Comparison of ENCODE assay signal across 20 cellular contexts in the genomic region with DNA sequence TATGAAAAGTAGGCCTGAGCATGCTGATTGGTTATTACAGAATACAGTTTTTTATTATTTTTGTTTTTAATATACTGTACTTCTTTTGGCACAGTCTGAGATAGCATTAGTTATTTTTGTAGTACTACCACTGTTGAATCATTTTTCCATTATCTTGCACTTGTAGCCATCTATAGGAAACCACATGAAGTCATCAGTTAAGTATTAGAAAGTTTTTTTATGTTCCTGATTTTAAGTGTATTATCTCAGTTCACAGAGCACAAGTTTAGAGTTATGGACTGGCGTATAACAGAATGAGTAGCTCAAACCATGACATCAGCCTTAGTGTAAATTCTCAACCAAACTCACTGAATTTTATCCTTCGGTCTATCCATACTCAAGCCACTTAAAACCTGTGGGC. TPM values are rescaled to one million over a fixed set of nuclear protein-coding genes. Genes with fewer than 3 reads are reported as not detected.
DNase-seq lines count a peak whose midpoint lies in the region; ATAC-seq, FAIRE-seq and TF ChIP-seq lines count a peak whose summit lies in the region.
"Had no signal": no experiment of that assay in that cellular context is flagged by ENCODE, and none has a peak within 500 bp of the region (broad histone marks: within the 10 kb centered on the region; RNA-seq: fewer than 3 reads in every experiment).

No MANE protein-coding gene starts in this region.

- H3K9me3 ChIP-seq in smooth muscle cell (replicated peaks; ENCODE audit: low read depth) = no peaks in the 10 kb centered on the region
- H3K9me3 ChIP-seq: transverse colon had no signal

- peaks cover 47% of the 10 kb centered on the region for H3K79me2 ChIP-seq in smooth muscle cell (ENCODE audit: low read depth)

- WGBS in smooth muscle cell (ENCODE audit: low lambda C conversion rate) = 62% methylated on average over 2 of the region's 2 CpGs

- no peak overlapping the region for H3K4me2 ChIP-seq in smooth muscle cell

- peak overlapping the region; percentile 78 for H3K27ac Mint-ChIP-seq in activated naive CD4-positive, alpha-beta T cell treated with anti-CD3 and anti-CD28 coated beads, Interleukin-2, amount 50 U/mL, for 24 hours
- H3K27ac Mint-ChIP-seq: CD4-positive, CD25-positive, alpha-beta regulatory T cell; memory B cell; naive B cell; stimulated activated memory B cell treated with anti-CD40 and anti-IgM and Interleukin-4, amounts not matched to agents 10 μg/mL and 1 μg/mL and 100 μg/mL, for 72 hours had no signal

- no peaks in the 10 kb centered on the region for H3K4me1 ChIP-seq in smooth muscle cell (ENCODE audit: low read depth)
- H3K4me1 ChIP-seq: foreskin keratinocyte, transverse colon had no signal

- peak overlapping the region; percentile 30 for H3K4me3 Mint-ChIP-seq in activated naive CD4-positive, alpha-beta T cell treated with anti-CD3 and anti-CD28 coated beads, Interleukin-2, amount 50 U/mL, for 24 hours
- H3K4me3 Mint-ChIP-seq: CD4-positive, CD25-positive, alpha-beta regulatory T cell; memory B cell; naive B cell; stimulated activated memory B cell treated with anti-CD40 and anti-IgM and Interleukin-4, amounts not matched to agents 10 μg/mL and 1 μg/mL and 100 μg/mL, for 72 hours had no signal

- H3K9ac ChIP-seq in smooth muscle cell (ENCODE audit: low read depth) = peak overlapping the region; percentile 13

- H3K27ac ChIP-seq in brain microvascular endothelial cell = peak overlapping the region; percentile 30
- peak overlapping the region; percentile 67 for H3K27ac ChIP-seq in smooth muscle cell (ENCODE audit: low read depth)
- H3K27ac ChIP-seq: foreskin keratinocyte, transverse colon had no signal

- H3K36me3 ChIP-seq in brain microvascular endothelial cell (replicated peaks) (peaks cover 82% of the 10 kb centered on the region), smooth muscle cell (ENCODE audit: low read depth) (peaks cover 66% of the 10 kb centered on the region)

- in situ Hi-C loops in brain microvascular endothelial cell (cut with HindIII; ENCODE audit: low pct_ligation_motif_present, low sequenced_read_pairs) = no loop called here

- ATAC-seq in HG02981 (IDR thresholded peaks at IDR 0.05; ENCODE audit: unreplicated experiment) = no peak
- ATAC-seq: foreskin keratinocyte; right cardiac atrium; stimulated activated memory B cell treated with anti-CD40 and anti-IgM and Interleukin-4, amounts not matched to agents 10 μg/mL and 1 μg/mL and 100 μg/mL, for 72 hours had no signal

- no peaks in the 10 kb centered on the region for H3F3A ChIP-seq in smooth muscle cell (ENCODE audit: low read depth)

- peaks cover 44% of the 10 kb centered on the region for H3K36me3 Mint-ChIP-seq in activated naive CD4-positive, alpha-beta T cell treated with anti-CD3 and anti-CD28 coated beads, Interleukin-2, amount 50 U/mL, for 24 hours

- H2AFZ ChIP-seq in smooth muscle cell (ENCODE audit: low read depth) = no peak overlapping the region

- DNase-seq in activated naive CD4-positive, alpha-beta T cell treated with anti-CD3 and anti-CD28 coated beads, Interleukin-2, amount 50 U/mL, for 16 hours = no peak
- DNase-seq in RCC 7860 (ENCODE audit: low spot score) (peak; percentile 14), brain microvascular endothelial cell (peak; percentile 9), smooth muscle cell (lab: John Stamatoyannopoulos, UW; ENCODE audit: unreplicated experiment) (no peak), DMS53 treated with DMSO at 0.1 percent for 48 hours (lab: John Stamatoyannopoulos, UW; ENCODE audit: unreplicated experiment) (no peak), hypothalamus (lab: John Stamatoyannopoulos, UW) (no peak)
- DNase-seq: activated CD4-positive, alpha-beta T cell treated with anti-CD3 and anti-CD28 coated beads, Interleukin-2, amount 50 U/mL, for 48 hours; activated gamma-delta T cell; CD4-positive, CD25-positive, alpha-beta regulatory T cell; foreskin keratinocyte; KBM-7; naive B cell; NCI-H187; NCI-H226; right cardiac atrium; transverse colon had no signal

- H4K20me1 ChIP-seq in smooth muscle cell (ENCODE audit: low read depth) = peaks cover 86% of the 10 kb centered on the region

- no peak for FAIRE-seq in RCC 7860 (lab: Jason Lieb, UNC)

- peaks cover 46% of the 10 kb centered on the region for H3K4me1 Mint-ChIP-seq in activated naive CD4-positive, alpha-beta T cell treated with anti-CD3 and anti-CD28 coated beads, Interleukin-2, amount 50 U/mL, for 24 hours
- H3K4me1 Mint-ChIP-seq: memory B cell; naive B cell; stimulated activated memory B cell treated with anti-CD40 and anti-IgM and Interleukin-4, amounts not matched to agents 10 μg/mL and 1 μg/mL and 100 μg/mL, for 72 hours had no signal

- H3K4me3 ChIP-seq in brain microvascular endothelial cell (ENCODE audit: low read depth, low read length) (no peak overlapping the region), smooth muscle cell (no peak overlapping the region)
- H3K4me3 ChIP-seq: transverse colon had no signal

- H3K27me3 ChIP-seq in brain microvascular endothelial cell (replicated peaks) = no peaks in the 10 kb centered on the region
- H3K27me3 ChIP-seq in smooth muscle cell (ENCODE audit: low read depth) = no peaks in the 10 kb centered on the region
- H3K27me3 ChIP-seq: foreskin keratinocyte, transverse colon had no signal

- no peaks in the 10 kb centered on the region for H3K9me3 Mint-ChIP-seq in activated naive CD4-positive, alpha-beta T cell treated with anti-CD3 and anti-CD28 coated beads, Interleukin-2, amount 50 U/mL, for 24 hours
- H3K9me3 Mint-ChIP-seq: CD4-positive, CD25-positive, alpha-beta regulatory T cell; memory B cell; naive B cell; stimulated activated memory B cell treated with anti-CD40 and anti-IgM and Interleukin-4, amounts not matched to agents 10 μg/mL and 1 μg/mL and 100 μg/mL, for 72 hours had no signal

- TF ChIP-seq CTCF in brain microvascular endothelial cell (IDR thresholded peaks at IDR 0.05; ENCODE audit: low read depth, low read length, missing control alignments) = no peak
- TF ChIP-seq CTCF in smooth muscle cell (IDR thresholded peaks at IDR 0.05; ENCODE audit: borderline replicate concordance, insufficient read depth, poor library complexity, severe bottlenecking) = no peak

- no peaks in the 10 kb centered on the region for H3K27me3 Mint-ChIP-seq in activated naive CD4-positive, alpha-beta T cell treated with anti-CD3 and anti-CD28 coated beads, Interleukin-2, amount 50 U/mL, for 24 hours
- H3K27me3 Mint-ChIP-seq: CD4-positive, CD25-positive, alpha-beta regulatory T cell; memory B cell; naive B cell; stimulated activated memory B cell treated with anti-CD40 and anti-IgM and Interleukin-4, amounts not matched to agents 10 μg/mL and 1 μg/mL and 100 μg/mL, for 72 hours had no signal

RNA-seq across cellular contexts. Expression of a gene that starts 22.8 kb away (rescaled TPM):
- total RNA-seq in smooth muscle cell = 99.2 and 138 TPM in 2 replicates
- 65.4 and 69.5 TPM in 2 replicates for polyA plus RNA-seq in smooth muscle cell

Comparison
In these comparisons a context has a peak if more than half of its experiments do, and no peak if none do; other contexts are left out.
1. DNase-seq: peak in RCC 7860 (single experiment) and brain microvascular endothelial cell (single experiment); none in activated naive CD4-positive, alpha-beta T cell treated with anti-CD3 and anti-CD28 coated beads, Interleukin-2, amount 50 U/mL, for 16 hours (single experiment), smooth muscle cell (single experiment), DMS53 treated with DMSO at 0.1 percent for 48 hours (single experiment) and hypothalamus (0 of 51).